8 cellular contexts compared by ENCODE assay signal in the genomic region with DNA sequence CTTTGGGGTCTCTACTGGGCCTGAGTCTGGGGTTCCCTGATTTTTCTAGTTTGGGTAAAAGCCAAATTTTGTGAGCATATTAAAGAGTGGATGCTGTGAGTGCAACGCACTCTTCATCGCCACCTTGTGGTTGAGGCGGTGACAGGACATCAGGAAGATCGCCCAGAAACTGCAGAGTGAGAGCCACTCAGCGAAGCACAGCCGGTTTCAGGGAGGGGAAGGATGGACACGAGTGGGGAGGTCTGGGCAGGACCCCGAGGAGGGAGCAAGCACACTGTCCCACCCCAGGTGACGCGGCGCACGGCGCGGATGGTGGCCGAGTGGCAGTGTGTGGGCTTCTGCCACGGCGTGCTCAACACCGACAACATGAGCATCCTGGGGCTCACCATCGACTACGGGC. TPM values are rescaled to one million over a fixed set of nuclear protein-coding genes. Genes with fewer than 3 reads are reported as not detected.
DNase-seq lines count a peak whose midpoint lies in the region; ATAC-seq and TF ChIP-seq lines count a peak whose summit lies in the region.

No MANE protein-coding gene starts in this region.

- DNase-seq in Right ventricle myocardium inferior (ENCODE audit: missing footprints): no peak
- no peak for DNase-seq in cardiac septum (ENCODE audit: low spot score)
- peak; percentile 21 for DNase-seq in NCI-H748 treated with DMSO at 0.1 percent for 48 hours (lab: John Stamatoyannopoulos, UW)
- DNase-seq in activated T-cell treated with anti-CD3 and anti-CD28 coated beads for 24 hours (ENCODE audit: low read depth): peak; percentile 51
- peak; percentile 52 for DNase-seq in fibroblast of gingiva (ENCODE audit: low read depth)
- no peak for DNase-seq in neuronal stem cell (ENCODE audit: low spot score)
- peak; percentile 81 for DNase-seq in upper lobe of right lung

- no peak overlapping the region for H3K4ac ChIP-seq in neuronal stem cell (ENCODE audit: low read length)

- H2AK5ac ChIP-seq in neuronal stem cell (ENCODE audit: low read depth, low read length): no peak overlapping the region

- H3K9ac ChIP-seq in neuronal stem cell (ENCODE audit: low read depth, low read length, poor library complexity): peak overlapping the region; percentile 72

- WGBS in neuronal stem cell (ENCODE audit: extremely low coverage in 2 of 2, insufficient read length in 2 of 2, insufficient replicate concordance in 1 of 2), 2 donors: no CpG with 5 or more reads among the region's 20 CpGs

- H2BK12ac ChIP-seq in neuronal stem cell (ENCODE audit: low read length): no peak overlapping the region

- H2BK5ac ChIP-seq in neuronal stem cell (ENCODE audit: low read length): no peak overlapping the region

- peaks cover 0 to 2% of the 10 kb centered on the region in 2 donors for H3K9me3 ChIP-seq in neuronal stem cell (replicated peaks in 1 of 2; ENCODE audit: control insufficient read depth in 2 of 2, insufficient read depth in 1 of 2, low read depth in 1 of 2, low read length in 2 of 2)
- H3K9me3 ChIP-seq in upper lobe of right lung: no peaks in the 10 kb centered on the region

- no peak overlapping the region for H3K23ac ChIP-seq in neuronal stem cell (ENCODE audit: low read depth, low read length, poor library complexity)

- H2BK15ac ChIP-seq in neuronal stem cell (ENCODE audit: low read length): no peak overlapping the region

- peaks cover 0 to 8% of the 10 kb centered on the region in 2 donors for H3K4me1 ChIP-seq in neuronal stem cell (ENCODE audit: control insufficient read depth in 2 of 2, insufficient read depth in 1 of 2, low read depth in 1 of 2, low read length in 2 of 2)
- H3K4me1 ChIP-seq in upper lobe of right lung: peaks cover 9% of the 10 kb centered on the region

- no peak overlapping the region for H2BK120ac ChIP-seq in neuronal stem cell (ENCODE audit: low read depth, low read length)

- H3K4me3 ChIP-seq in neuronal stem cell (ENCODE audit: low read length in 2 of 2) (no peak overlapping the region), upper lobe of right lung (no peak overlapping the region)

- ATAC-seq in Right ventricle myocardium inferior: peak; percentile 32
- peak; percentile 68 for ATAC-seq in upper lobe of right lung
- ATAC-seq in GM18907 (IDR thresholded peaks at IDR 0.05; ENCODE audit: unreplicated experiment): no peak

- H3K27me3 ChIP-seq in neuronal stem cell (ENCODE audit: control insufficient read depth in 3 of 3, insufficient read depth in 3 of 3, low read depth in 1 of 3, low read length in 3 of 3): no peaks in the 10 kb centered on the region
- H3K27me3 ChIP-seq in upper lobe of right lung: no peaks in the 10 kb centered on the region

- no peak overlapping the region for H3K27ac ChIP-seq in neuronal stem cell (replicated peaks; ENCODE audit: low read length)
- no peak overlapping the region for H3K27ac ChIP-seq in upper lobe of right lung

- H2AFZ ChIP-seq in neuronal stem cell (ENCODE audit: low read length): no peak overlapping the region

- no peak overlapping the region for H4K8ac ChIP-seq in neuronal stem cell (ENCODE audit: low read depth, low read length)

- intact Hi-C loops in Right ventricle myocardium inferior (cut with DNase I): loop anchor here (2.0 kb wide), 1 partner anchor 61 kb away; no protein-coding TSS in a partner anchor
- intact Hi-C loops in cardiac septum (cut with DNase I): loop anchor here (10.0 kb wide), 2 partner anchors 245 to 275 kb away; a partner anchor contains a TSS
- intact Hi-C loops in upper lobe of right lung (cut with DNase I): loop anchor here (10.0 kb wide), 1 partner anchor 65 kb away; no protein-coding TSS in a partner anchor

- no peak overlapping the region for H3K4me2 ChIP-seq in neuronal stem cell (ENCODE audit: insufficient read depth, low read length, poor library complexity, severe bottlenecking)

- H3K79me1 ChIP-seq in neuronal stem cell (ENCODE audit: low read depth, low read length): peaks cover 5% of the 10 kb centered on the region

- no peak overlapping the region for H3K14ac ChIP-seq in neuronal stem cell (ENCODE audit: low read length)

- H3K36me3 ChIP-seq in neuronal stem cell (replicated peaks in 1 of 2; ENCODE audit: control insufficient read depth in 2 of 2, insufficient read depth in 2 of 2, low read length in 2 of 2) (peaks cover 36 to 78% of the 10 kb centered on the region in 2 donors), upper lobe of right lung (peaks cover 80% of the 10 kb centered on the region)

- H3K18ac ChIP-seq in neuronal stem cell (ENCODE audit: low read length): no peak overlapping the region

- peak; percentile 83 for TF ChIP-seq CTCF in upper lobe of right lung (IDR thresholded peaks at IDR 0.05)

- no peak overlapping the region for H4K91ac ChIP-seq in neuronal stem cell (ENCODE audit: low read depth, low read length, poor library complexity)

RNA-seq across cellular contexts. Expression of a gene that starts 9.1 kb away (rescaled TPM):
- 15.5 TPM for total RNA-seq in Right ventricle myocardium inferior
- total RNA-seq in cardiac septum: 12.7 TPM
- polyA plus RNA-seq in neuronal stem cell (2013, experiment 1 of 2): 11.5 TPM
- 11.4 TPM for polyA plus RNA-seq in neuronal stem cell (2013, experiment 2 of 2)
- 17.6 TPM for total RNA-seq in upper lobe of right lung

RNA-seq across cellular contexts. Expression of a gene that starts 24.2 kb away (rescaled TPM):
- total RNA-seq in Right ventricle myocardium inferior (22.3 TPM), cardiac septum (20.1 TPM), upper lobe of right lung (36.5 TPM)
- polyA plus RNA-seq in neuronal stem cell (2013, experiment 1 of 2): 34.5 TPM
- polyA plus RNA-seq in neuronal stem cell (2013, experiment 2 of 2): 33.8 TPM

RNA-seq across cellular contexts. Expression of a gene that starts 34.9 kb away (rescaled TPM):
- total RNA-seq in Right ventricle myocardium inferior (17.5 TPM), cardiac septum (22.8 TPM), upper lobe of right lung (51.3 TPM)
- 12.1 TPM for polyA plus RNA-seq in neuronal stem cell (2013, experiment 1 of 2)
- polyA plus RNA-seq in neuronal stem cell (2013, experiment 2 of 2): 12.1 TPM

RNA-seq across cellular contexts. Expression of a gene that starts 39.4 kb away (rescaled TPM):
- 0.43 TPM for total RNA-seq in Right ventricle myocardium inferior
- 0.30 TPM for total RNA-seq in cardiac septum
- 3.0 TPM for polyA plus RNA-seq in neuronal stem cell (2013, experiment 1 of 2)
- polyA plus RNA-seq in neuronal stem cell (2013, experiment 2 of 2): 3.1 TPM
- 3.0 TPM for total RNA-seq in upper lobe of right lung

RNA-seq across cellular contexts. Expression of a gene that starts 41.2 kb away (rescaled TPM):
- 14.5 TPM for total RNA-seq in Right ventricle myocardium inferior
- total RNA-seq in cardiac septum: 13.1 TPM
- polyA plus RNA-seq in neuronal stem cell (2013, experiment 1 of 2): 20.1 TPM
- polyA plus RNA-seq in neuronal stem cell (2013, experiment 2 of 2): 18.8 TPM
- 48.9 TPM for total RNA-seq in upper lobe of right lung

Comparison
In these comparisons a context has a peak if more than half of its experiments do, and no peak if none do; other contexts are left out.
1. DNase-seq: peak in NCI-H748 treated with DMSO at 0.1 percent for 48 hours (single experiment), activated T-cell treated with anti-CD3 and anti-CD28 coated beads for 24 hours (single experiment), fibroblast of gingiva (single experiment) and upper lobe of right lung (single experiment); none in Right ventricle myocardium inferior (single experiment), cardiac septum (single experiment) and neuronal stem cell (single experiment).